1 cellular context compared by ENCODE assay signal in genomic region chr19:6963259-6963852, GRCh38.
TF ChIP-seq lines count a peak whose summit lies in the region.

No MANE protein-coding gene starts in this region.

TF ChIP-seq in H1, 55 proteins besides CTCF, POLR2A, EP300 and RAD21 (continued from another document):
- TF ChIP-seq PHF8 (conservative IDR thresholded peaks at IDR 0.05; ENCODE audit: low read depth, low read length) (no peak), MAFK (IDR thresholded peaks at IDR 0.05; ENCODE audit: low read depth, low read length) (peak; percentile 87)
